9 cellular contexts compared by ENCODE assay signal in genomic region chr19:47668556-47668955, GRCh38. TPM values are rescaled to one million over a fixed set of nuclear protein-coding genes. Genes with fewer than 3 reads are reported as not detected.
DNase-seq lines count a peak whose midpoint lies in the region; ATAC-seq and TF ChIP-seq lines count a peak whose summit lies in the region.
"Not testable (repeated sequence)": the region's sequence is repeated elsewhere in the genome, so short reads cannot be mapped to it uniquely, and the experiment has no call there.
"Had no signal": no experiment of that assay in that cellular context is flagged by ENCODE, and none has a peak within 500 bp of the region (broad histone marks: within the 10 kb centered on the region; RNA-seq: fewer than 3 reads in every experiment).

No MANE protein-coding gene starts in this region.

- H3K27me3 Mint-ChIP-seq in GM23338 (ENCODE audit: insufficient read depth, low read depth, poor library complexity) = not testable (repeated sequence)

- intact Hi-C loops in left ventricle myocardium inferior (cut with micrococcal nuclease); gastrocnemius medialis (cut with DNase I; ENCODE audit: low total_unique reads); vagina (cut with DNase I): not testable (repeated sequence)

- H3K27ac ChIP-seq in GM23338 (ENCODE audit: low read depth) (peak overlapping the region; percentile 88; the same call in 1 of the 2 replicates), RWPE2 (ENCODE audit: poor library complexity, severe bottlenecking) (peak overlapping the region; percentile 93), left ventricle myocardium inferior (replicated peaks) (peak overlapping the region; percentile 66), gastrocnemius medialis (peak overlapping the region; percentile 88 to 99 (median 93)), vagina (peak overlapping the region; percentile 98)
- not testable (repeated sequence) for H3K27ac ChIP-seq in trophoblast cell (ENCODE audit: low read depth, low read length)

- H3K27me3 ChIP-seq in GM23338 (ENCODE audit: insufficient read depth); RWPE2 (ENCODE audit: insufficient read depth, poor library complexity, severe bottlenecking); left ventricle myocardium inferior (ENCODE audit: low read depth); trophoblast cell (ENCODE audit: insufficient read depth, low read length); gastrocnemius medialis; vagina: not testable (repeated sequence)

- H3K4me3 ChIP-seq in GM23338; RWPE2 (ENCODE audit: severe bottlenecking); left ventricle myocardium inferior; trophoblast cell (ENCODE audit: low read depth, low read length); gastrocnemius medialis; vagina: not testable (repeated sequence)

- H3K4me2 ChIP-seq in GM23338; trophoblast cell (ENCODE audit: low read length): not testable (repeated sequence)

- H3K4me3 Mint-ChIP-seq in GM23338 = not testable (repeated sequence)

- not testable (repeated sequence) for H2AFZ ChIP-seq in GM23338; trophoblast cell (ENCODE audit: insufficient read depth, low read length, poor library complexity)

- H3K4me1 ChIP-seq in GM23338 (ENCODE audit: insufficient read depth) (peaks cover 15% of the 10 kb centered on the region), RWPE2 (ENCODE audit: insufficient read depth, poor library complexity, severe bottlenecking) (peaks cover 34% of the 10 kb centered on the region), left ventricle myocardium inferior (peaks cover 60% of the 10 kb centered on the region), trophoblast cell (ENCODE audit: control insufficient read depth in 1 of 2, insufficient read depth in 2 of 2, low read length in 2 of 2) (peaks cover 18 to 28% of the 10 kb centered on the region in 2 experiments), gastrocnemius medialis (peaks cover 34 to 49% of the 10 kb centered on the region in 2 donors), vagina (peaks cover 49% of the 10 kb centered on the region)

- not testable (repeated sequence) for H2AK5ac ChIP-seq in trophoblast cell (ENCODE audit: low read length)

- not testable (repeated sequence) for H4K8ac ChIP-seq in trophoblast cell (ENCODE audit: low read depth, low read length)

- not testable (repeated sequence) for H2BK12ac ChIP-seq in trophoblast cell (ENCODE audit: low read length)

- not testable (repeated sequence) for H3K9ac ChIP-seq in trophoblast cell (ENCODE audit: low read length)

- H3K23ac ChIP-seq in trophoblast cell (ENCODE audit: low read length) = not testable (repeated sequence)

- in situ Hi-C loops in gastrocnemius medialis (cut with MboI; ENCODE audit: low sequenced_read_pairs in 4 of 4) = not testable (repeated sequence)

- H3K4ac ChIP-seq in trophoblast cell (ENCODE audit: low read depth, low read length) = not testable (repeated sequence)

- not testable (repeated sequence) for H3K9me3 Mint-ChIP-seq in GM23338

- H3K79me1 ChIP-seq in trophoblast cell (ENCODE audit: low read length) = not testable (repeated sequence)

- peaks cover 47% of the 10 kb centered on the region for H3K79me2 ChIP-seq in GM23338 (replicated peaks; ENCODE audit: insufficient read depth)
- H3K79me2 ChIP-seq in trophoblast cell (ENCODE audit: control insufficient read depth, insufficient read depth, low read length, poor library complexity) = not testable (repeated sequence)

- H3K27ac Mint-ChIP-seq in GM23338 = not testable (repeated sequence)

- DNase-seq in GM23338 (ENCODE audit: low spot score); RWPE2 (ENCODE audit: low spot score); left ventricle myocardium inferior; gastrocnemius medialis; vagina (ENCODE audit: extremely low spot score in 2 of 2): not testable (repeated sequence)
- peak; percentile 19 to 44 for DNase-seq in trophoblast cell

- H3K18ac ChIP-seq in trophoblast cell (ENCODE audit: low read length) = not testable (repeated sequence)

- peaks cover 13% of the 10 kb centered on the region for H3K36me3 Mint-ChIP-seq in GM23338 (ENCODE audit: low read depth)

- not testable (repeated sequence) for H4K91ac ChIP-seq in trophoblast cell (ENCODE audit: low read depth, low read length)

- not testable (repeated sequence) for H3K9me3 ChIP-seq in RWPE2 (ENCODE audit: severe bottlenecking); left ventricle myocardium inferior (replicated peaks); trophoblast cell (ENCODE audit: insufficient read depth, low read depth, low read length); gastrocnemius medialis; vagina

- not testable (repeated sequence) for H3K36me3 ChIP-seq in GM23338 (ENCODE audit: insufficient read depth); RWPE2 (ENCODE audit: low read depth); vagina
- H3K36me3 ChIP-seq in left ventricle myocardium inferior (peaks cover 22% of the 10 kb centered on the region), trophoblast cell (ENCODE audit: control insufficient read depth in 1 of 2, insufficient read depth in 2 of 2, low read length in 2 of 2) (peaks cover 19 to 22% of the 10 kb centered on the region in 2 experiments), gastrocnemius medialis (peaks cover 0 to 17% of the 10 kb centered on the region in 2 donors)

- H4K12ac ChIP-seq in trophoblast cell (ENCODE audit: low read depth, low read length) = not testable (repeated sequence)

- not testable (repeated sequence) for TF ChIP-seq POLR2A in gastrocnemius medialis (IDR thresholded peaks at IDR 0.05); vagina (IDR thresholded peaks at IDR 0.05)

- peaks cover 22% of the 10 kb centered on the region for H3K4me1 Mint-ChIP-seq in GM23338

- H2BK120ac ChIP-seq in trophoblast cell (ENCODE audit: insufficient read depth, low read length, poor library complexity) = not testable (repeated sequence)

- no CpG with 5 or more reads among the region's 13 CpGs for WGBS in trophoblast cell (ENCODE audit: extremely low coverage, insufficient coverage, insufficient read length)

- not testable (repeated sequence) for H3F3A ChIP-seq in GM23338 (replicated peaks; ENCODE audit: low read depth)

- H4K20me1 ChIP-seq in GM23338 (replicated peaks; ENCODE audit: insufficient read depth) = peaks cover 18% of the 10 kb centered on the region

- H3K14ac ChIP-seq in trophoblast cell (ENCODE audit: low read length) = not testable (repeated sequence)

- not testable (repeated sequence) for ATAC-seq in GM23338; RWPE2 (ENCODE audit: low read depth); gastrocnemius medialis

- H3K9me2 ChIP-seq in GM23338 (ENCODE audit: insufficient read depth) = not testable (repeated sequence)

- TF ChIP-seq CTCF in GM23338 (conservative IDR thresholded peaks at IDR 0.05; ENCODE audit: low read depth in 2 of 2); RWPE2 (IDR thresholded peaks at IDR 0.05; ENCODE audit: poor library complexity, severe bottlenecking); left ventricle myocardium inferior (IDR thresholded peaks at IDR 0.05; ENCODE audit: borderline replicate concordance); gastrocnemius medialis (IDR thresholded peaks at IDR 0.05 in 4 of 5, conservative IDR thresholded peaks at IDR 0.05 in 1 of 5); vagina (IDR thresholded peaks at IDR 0.05): not testable (repeated sequence)

- not testable (repeated sequence) for H2BK5ac ChIP-seq in trophoblast cell (ENCODE audit: low read depth, low read length, poor library complexity)

RNA-seq across cellular contexts. Expression of gene EHD2, which starts 44.7 kb away (rescaled TPM):
- total RNA-seq in GM23338 (2014; rRNA removed; shearing (Covaris generic)) = 10.8 and 11.7 TPM in 2 replicates
- 6.6 TPM in 2 replicates for polyA plus RNA-seq in GM23338 (2016; fragmentation: Nextera tagmentation; extraction: Ambion mirVana)
- 48.2 TPM for total RNA-seq in left ventricle myocardium inferior
- 47.6 and 50.3 TPM in 2 replicates for polyA plus RNA-seq in trophoblast cell (2013)
- total RNA-seq in gastrocnemius medialis = 10 to 100 TPM; 10.9 to 46.6 (median 33.8) TPM
- total RNA-seq in vagina = 125 TPM
- total RNA-seq: CD4-positive, alpha-beta memory T cell had no signal
- polyA plus RNA-seq: CD14-positive monocyte; CD4-positive, alpha-beta memory T cell; CD8-positive, alpha-beta memory T cell had no signal

RNA-seq across cellular contexts. Expression of gene BICRA, which starts 59.6 kb away (rescaled TPM):
- total RNA-seq in GM23338 (2014; rRNA removed; shearing (Covaris generic)) = 37.7 and 40.1 TPM in 2 replicates
- polyA plus RNA-seq in GM23338 (2016; fragmentation: Nextera tagmentation; extraction: Ambion mirVana) = 7.0 and 8.2 TPM in 2 replicates
- total RNA-seq in left ventricle myocardium inferior (7.8 TPM), gastrocnemius medialis (10 to 100 TPM in 3 of 4 donors, 1 to 10 TPM in 1; 8.4 to 35.2 (median 28.7) TPM), vagina (5.2 TPM)
- polyA plus RNA-seq in trophoblast cell (2013) = 16.3 and 17.4 TPM in 2 replicates
